Comparison of ENCODE assay signal across 8 cellular contexts in genomic region chr12:51172515-51173431, GRCh38. TPM values are rescaled to one million over a fixed set of nuclear protein-coding genes. Genes with fewer than 3 reads are reported as not detected.
DNase-seq lines count a peak whose midpoint lies in the region; ATAC-seq and TF ChIP-seq lines count a peak whose summit lies in the region.

A gene with protein sequence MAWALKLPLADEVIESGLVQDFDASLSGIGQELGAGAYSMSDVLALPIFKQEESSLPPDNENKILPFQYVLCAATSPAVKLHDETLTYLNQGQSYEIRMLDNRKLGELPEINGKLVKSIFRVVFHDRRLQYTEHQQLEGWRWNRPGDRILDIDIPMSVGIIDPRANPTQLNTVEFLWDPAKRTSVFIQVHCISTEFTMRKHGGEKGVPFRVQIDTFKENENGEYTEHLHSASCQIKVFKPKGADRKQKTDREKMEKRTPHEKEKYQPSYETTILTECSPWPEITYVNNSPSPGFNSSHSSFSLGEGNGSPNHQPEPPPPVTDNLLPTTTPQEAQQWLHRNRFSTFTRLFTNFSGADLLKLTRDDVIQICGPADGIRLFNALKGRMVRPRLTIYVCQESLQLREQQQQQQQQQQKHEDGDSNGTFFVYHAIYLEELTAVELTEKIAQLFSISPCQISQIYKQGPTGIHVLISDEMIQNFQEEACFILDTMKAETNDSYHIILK (minus strand): TSS chr12:51173135. CDS start chr12:51172422, 713 bp downstream.

- no peaks in the 10 kb centered on the region for H3K27me3 ChIP-seq in PC-9 (ENCODE audit: insufficient read depth, low read depth)

- peak; percentile 89 for ATAC-seq in GM21528 (IDR thresholded peaks at IDR 0.05; ENCODE audit: low FRiP score, unreplicated experiment)

- POLR2A ChIA-PET in PC-9 (lab: Charles Lee; ENCODE audit: unreplicated experiment), result no interaction called here

- no peaks in the 10 kb centered on the region for H3K9me2 ChIP-seq in PC-9 (ENCODE audit: insufficient read depth)

- no peaks in the 10 kb centered on the region for H3K36me3 ChIP-seq in PC-9 (ENCODE audit: low read depth)

- peak within 1 kb of the TSS; percentile 90 for H2AFZ ChIP-seq in PC-9

- peak within 1 kb of the TSS; percentile 87 for H3K4me3 ChIP-seq in PC-9
- H3K4me3 ChIP-seq in epithelial cell of proximal tubule (ENCODE audit: low read depth, low read length), result peak within 1 kb of the TSS; percentile 75

- H3K4me2 ChIP-seq in PC-9, result peak within 1 kb of the TSS; percentile 74

- H3K27ac ChIP-seq in PC-9, result peak within 1 kb of the TSS; percentile 98

- no peaks in the 10 kb centered on the region for H4K20me1 ChIP-seq in PC-9 (ENCODE audit: insufficient read depth)

- CTCF ChIA-PET in PC-9 (lab: Charles Lee), result no interaction called here

- H3F3A ChIP-seq in PC-9 (ENCODE audit: insufficient read depth, low read depth), result peaks cover 11% of the 10 kb centered on the region

- H3K9me3 ChIP-seq in PC-9 (ENCODE audit: insufficient read depth, low read depth), result no peaks in the 10 kb centered on the region

- intact Hi-C loops in PC-9 (cut with micrococcal nuclease; ENCODE audit: unreplicated experiment), result loop anchor here (2.0 kb wide), 1 partner anchor 66 kb away; the partner anchor contains the start of gene DAZAP2

- no peak for TF ChIP-seq CTCF in PC-9 (conservative IDR thresholded peaks at IDR 0.05)
- no peak for TF ChIP-seq CTCF in epithelial cell of proximal tubule (conservative IDR thresholded peaks at IDR 0.05; ENCODE audit: low read depth, low read length)

- H3K4me1 ChIP-seq in PC-9 (replicated peaks; ENCODE audit: insufficient read depth), result peaks cover 20% of the 10 kb centered on the region

- H3K79me2 ChIP-seq in PC-9 (ENCODE audit: low read depth), result peaks cover 47% of the 10 kb centered on the region

- peak; percentile 70 for DNase-seq in DMS 273 treated with DMSO at 0.1 percent for 48 hours (lab: John Stamatoyannopoulos, UW)
- DNase-seq in HuH-7.5 (ENCODE audit: low spot score), result peak; percentile 74
- peak; percentile 89 to 95 for DNase-seq in PC-9
- DNase-seq in activated T-cell treated with anti-CD3 and anti-CD28 coated beads, Interleukin-2, amount 50 U/mL, for 1 hour, result peak; percentile 90
- DNase-seq in epithelial cell of proximal tubule (ENCODE audit: low read depth), result peak; percentile 78
- peak; percentile 97 for DNase-seq in mucosa of gallbladder (ENCODE audit: low spot score)
- DNase-seq in stimulated activated CD8-positive, alpha-beta memory T cell treated with anti-CD3 and anti-CD28 coated beads, Interleukin-4, amount 100 ng/mL, for 24 hours (ENCODE audit: low read depth), result peak; percentile 88

- no TSS peak for BruUV-seq in PC-9 (replicated peaks; lab: Mats Ljungman, UMichigan)

RNA-seq across cellular contexts. Expression of the gene that starts here (rescaled TPM):
- total RNA-seq in PC-9 (2021) (17.1 and 25.7 TPM in 2 replicates), epithelial cell of proximal tubule (9.2 and 12.5 TPM in 2 replicates), mucosa of gallbladder (31.8 TPM)

Comparison
In these comparisons a context has a peak if more than half of its experiments do, and no peak if none do; other contexts are left out.
1. Peak in every context shown above with its lines: DNase-seq, ATAC-seq, H3K4me3 ChIP-seq and H3K27ac ChIP-seq.